ENCODE assay signal across 1 cellular context in the genomic region with DNA sequence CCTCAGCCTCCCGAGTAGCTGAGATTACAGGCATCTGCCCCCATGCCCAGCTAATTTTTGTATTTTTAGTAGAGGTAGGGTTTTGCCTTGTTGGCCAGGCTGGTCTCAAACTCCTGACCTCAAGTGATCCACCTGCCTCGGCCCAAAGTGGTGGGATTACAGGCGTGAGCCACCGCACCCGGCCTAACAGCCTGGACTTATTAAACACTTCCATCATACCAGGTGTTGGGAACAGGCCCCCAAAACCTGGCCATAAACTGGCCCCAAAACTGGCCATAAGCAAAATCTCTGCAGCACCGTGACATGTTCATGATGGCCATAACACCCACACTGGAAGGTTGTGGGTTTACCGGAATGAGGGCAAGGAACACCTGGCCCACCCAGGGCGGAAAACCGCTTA. TPM values are rescaled to one million over a fixed set of nuclear protein-coding genes. Genes with fewer than 3 reads are reported as not detected.
"Had no signal": no experiment of that assay in that cellular context is flagged by ENCODE, and none has a peak within 500 bp of the region (broad histone marks: within the 10 kb centered on the region; RNA-seq: fewer than 3 reads in every experiment).

No MANE protein-coding gene starts in this region.

RNA-seq across cellular contexts. Expression of a gene that starts 41.0 kb away (rescaled TPM):
- total RNA-seq: OCI-LY7 had no signal

RNA-seq across cellular contexts. Expression of a gene that starts 49.6 kb away (rescaled TPM):
- total RNA-seq: OCI-LY7 had no signal
